ENCODE assay signal across 22 cellular contexts in the genomic region with DNA sequence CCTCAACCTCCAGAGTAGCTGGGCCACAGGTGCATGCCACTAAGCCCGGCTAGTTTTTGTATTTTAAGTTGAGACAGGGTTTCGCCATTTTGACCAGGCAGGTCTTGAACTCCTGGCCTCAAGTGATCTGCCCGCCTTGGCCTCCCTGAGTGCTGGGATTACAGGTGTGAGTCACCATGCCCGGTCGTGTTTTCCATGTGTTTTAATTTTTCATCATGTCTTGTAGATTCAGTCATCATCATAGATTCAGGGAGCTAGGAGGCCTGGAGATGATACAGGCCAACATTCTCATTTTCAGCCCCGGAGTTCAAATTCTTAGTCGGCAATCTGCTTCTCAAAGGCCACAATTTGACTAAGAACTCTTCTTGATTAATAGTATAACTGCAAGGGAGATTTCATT.
DNase-seq lines count a peak whose midpoint lies in the region; ATAC-seq lines count a peak whose summit lies in the region.
"Had no signal": no experiment of that assay in that cellular context is flagged by ENCODE, and none has a peak within 500 bp of the region (broad histone marks: within the 10 kb centered on the region; RNA-seq: fewer than 3 reads in every experiment).

No MANE protein-coding gene starts in this region.

- H3K18ac ChIP-seq in trophoblast cell (ENCODE audit: low read length): no peak overlapping the region

- no peak overlapping the region for H3K4me3 ChIP-seq in trophoblast cell (ENCODE audit: low read depth, low read length)
- H3K4me3 ChIP-seq: A549, ascending aorta, heart right ventricle, sigmoid colon had no signal

- no peaks in the 10 kb centered on the region for H3K27me3 ChIP-seq in trophoblast cell (ENCODE audit: insufficient read depth, low read length)
- H3K27me3 ChIP-seq: ascending aorta had no signal

- no peak overlapping the region for H4K8ac ChIP-seq in trophoblast cell (ENCODE audit: low read depth, low read length)

- no peak overlapping the region for H2BK5ac ChIP-seq in trophoblast cell (ENCODE audit: low read depth, low read length, poor library complexity)

- intact Hi-C loops in activated CD4-positive, alpha-beta T cell treated with anti-CD3 and anti-CD28 coated beads, Interleukin-2, amount 10 ng/mL, durations not matched to agents 24 days and 14 days (cut with micrococcal nuclease): loop anchor here (1.0 kb wide), 1 partner anchor 18 kb away; no protein-coding TSS in a partner anchor

- H3K4ac ChIP-seq in trophoblast cell (ENCODE audit: low read depth, low read length): no peak overlapping the region

- H4K91ac ChIP-seq in trophoblast cell (ENCODE audit: low read depth, low read length): no peak overlapping the region

- no peak overlapping the region for H3K14ac ChIP-seq in trophoblast cell (ENCODE audit: low read length)

- peaks cover 3% of the 10 kb centered on the region for H3K27me3 Mint-ChIP-seq in activated CD4-positive, alpha-beta T cell treated with anti-CD3 and anti-CD28 coated beads, Interleukin-2, amount 10 ng/mL, durations not matched to agents 24 days and 14 days
- H3K27me3 Mint-ChIP-seq in T-helper 17 cell: peaks cover 46% of the 10 kb centered on the region

- H3K4me2 ChIP-seq in trophoblast cell (ENCODE audit: low read length): no peak overlapping the region
- H3K4me2 ChIP-seq: A549 had no signal

- H2BK12ac ChIP-seq in trophoblast cell (ENCODE audit: low read length): no peak overlapping the region

- ATAC-seq in T-helper 17 cell: no peak
- ATAC-seq in activated naive CD4-positive, alpha-beta T cell treated with anti-CD3 and anti-CD28 coated beads, Interleukin-2, amount 50 U/mL, for 72 hours: peak; percentile 48 to 54
- no peak for ATAC-seq in HG03439 (IDR thresholded peaks at IDR 0.05; ENCODE audit: unreplicated experiment)
- ATAC-seq: A549, heart right ventricle, left colon had no signal

- H3K79me1 ChIP-seq in trophoblast cell (ENCODE audit: low read length): no peaks in the 10 kb centered on the region

- H3K4me3 Mint-ChIP-seq in activated CD4-positive, alpha-beta T cell treated with anti-CD3 and anti-CD28 coated beads, Interleukin-2, amount 10 ng/mL, durations not matched to agents 24 days and 14 days: peak overlapping the region; percentile 98
- peak overlapping the region; percentile 99 for H3K4me3 Mint-ChIP-seq in T-helper 17 cell

- H2AK5ac ChIP-seq in trophoblast cell (ENCODE audit: low read length): no peak overlapping the region

- no peak overlapping the region for H3K23ac ChIP-seq in trophoblast cell (ENCODE audit: low read length)

- H3K9me3 Mint-ChIP-seq in activated CD4-positive, alpha-beta T cell treated with anti-CD3 and anti-CD28 coated beads, Interleukin-2, amount 10 ng/mL, durations not matched to agents 24 days and 14 days: no peaks in the 10 kb centered on the region
- no peaks in the 10 kb centered on the region for H3K9me3 Mint-ChIP-seq in activated naive CD4-positive, alpha-beta T cell treated with anti-CD3 and anti-CD28 coated beads, Interleukin-2, amount 50 U/mL, for 72 hours
- H3K9me3 Mint-ChIP-seq: nephron progenitor cell had no signal

- H3K79me2 ChIP-seq in trophoblast cell (ENCODE audit: control insufficient read depth, insufficient read depth, low read length, poor library complexity): peaks cover 1% of the 10 kb centered on the region

- H2AFZ ChIP-seq in trophoblast cell (ENCODE audit: insufficient read depth, low read length, poor library complexity): no peak overlapping the region

- no peak overlapping the region for H2BK120ac ChIP-seq in trophoblast cell (ENCODE audit: insufficient read depth, low read length, poor library complexity)

- peaks cover 10% of the 10 kb centered on the region in 2 experiments for H3K4me1 ChIP-seq in trophoblast cell (ENCODE audit: control insufficient read depth in 1 of 2, insufficient read depth in 2 of 2, low read length in 2 of 2)
- H3K4me1 ChIP-seq: A549 had no signal

- no peak for DNase-seq in activated CD4-positive, alpha-beta T cell treated with anti-CD3 and anti-CD28 coated beads, Interleukin-2, amount 10 ng/mL, durations not matched to agents 24 days and 14 days
- DNase-seq in activated CD4-positive, alpha-beta T cell treated with anti-CD3 and anti-CD28 coated beads, Interleukin-2, amount 50 U/mL, for 4 hours: no peak
- DNase-seq in T-helper 17 cell: no peak
- DNase-seq in activated naive CD4-positive, alpha-beta T cell treated with anti-CD3 and anti-CD28 coated beads, Interleukin-2, amount 50 U/mL, for 72 hours (ENCODE audit: low spot score in 2 of 2): peak in 1 of 2 donors; percentile 28
- DNase-seq in trophoblast cell: peak; percentile 22 to 31
- DNase-seq in OCI-M1 (lab: John Stamatoyannopoulos, UW): no peak
- DNase-seq in AML-193 (lab: John Stamatoyannopoulos, UW): no peak
- DNase-seq: activated CD4-positive, CD25-positive, alpha-beta regulatory T cell; cerebellar nuclear complex; DMS79; heart right ventricle; Karpas-422; left colon; NCI-H1694; NCI-H526; nephron progenitor cell; RPMI8226; sigmoid colon; T-helper 9 cell had no signal

- no peaks in the 10 kb centered on the region for H3K36me3 ChIP-seq in trophoblast cell (ENCODE audit: control insufficient read depth in 1 of 2, insufficient read depth in 2 of 2, low read length in 2 of 2)
- H3K36me3 ChIP-seq: ascending aorta, heart right ventricle, sigmoid colon had no signal

- no peak overlapping the region for H3K27ac ChIP-seq in trophoblast cell (ENCODE audit: low read depth, low read length)
- H3K27ac ChIP-seq: A549, ascending aorta, heart right ventricle, sigmoid colon had no signal

- no peak overlapping the region for H3K9ac ChIP-seq in trophoblast cell (ENCODE audit: low read length)

- H3K27ac Mint-ChIP-seq in activated CD4-positive, alpha-beta T cell treated with anti-CD3 and anti-CD28 coated beads, Interleukin-2, amount 10 ng/mL, durations not matched to agents 24 days and 14 days: peak overlapping the region; percentile 98
- no peak overlapping the region for H3K27ac Mint-ChIP-seq in T-helper 17 cell
- peak overlapping the region; percentile 79 to 84 for H3K27ac Mint-ChIP-seq in activated naive CD4-positive, alpha-beta T cell treated with anti-CD3 and anti-CD28 coated beads, Interleukin-2, amount 50 U/mL, for 72 hours
- H3K27ac Mint-ChIP-seq: nephron progenitor cell had no signal

- H3K36me3 Mint-ChIP-seq in activated CD4-positive, alpha-beta T cell treated with anti-CD3 and anti-CD28 coated beads, Interleukin-2, amount 10 ng/mL, durations not matched to agents 24 days and 14 days (ENCODE audit: low read depth): peaks cover 20% of the 10 kb centered on the region
- H3K36me3 Mint-ChIP-seq in T-helper 17 cell (ENCODE audit: low read depth): no peaks in the 10 kb centered on the region
- peaks cover 0 to 15% of the 10 kb centered on the region in 2 donors for H3K36me3 Mint-ChIP-seq in activated naive CD4-positive, alpha-beta T cell treated with anti-CD3 and anti-CD28 coated beads, Interleukin-2, amount 50 U/mL, for 72 hours

- WGBS in trophoblast cell (ENCODE audit: extremely low coverage, insufficient coverage, insufficient read length): no CpG with 5 or more reads among the region's 7 CpGs

- no peak overlapping the region for H4K12ac ChIP-seq in trophoblast cell (ENCODE audit: low read depth, low read length)

- H3K9me3 ChIP-seq in T-helper 17 cell (ENCODE audit: control insufficient read depth, low read length, poor library complexity, severe bottlenecking) (no peaks in the 10 kb centered on the region), trophoblast cell (ENCODE audit: insufficient read depth, low read depth, low read length) (no peaks in the 10 kb centered on the region)
- H3K9me3 ChIP-seq: A549, ascending aorta, heart right ventricle, sigmoid colon had no signal

- H3K4me1 Mint-ChIP-seq in activated CD4-positive, alpha-beta T cell treated with anti-CD3 and anti-CD28 coated beads, Interleukin-2, amount 10 ng/mL, durations not matched to agents 24 days and 14 days: peaks cover 52% of the 10 kb centered on the region
- H3K4me1 Mint-ChIP-seq in T-helper 17 cell: peaks cover 20% of the 10 kb centered on the region

Comparison
In these comparisons a context has a peak if more than half of its experiments do, and no peak if none do; other contexts are left out.
1. DNase-seq: peak in trophoblast cell (2 of 2); none in activated CD4-positive, alpha-beta T cell treated with anti-CD3 and anti-CD28 coated beads, Interleukin-2, amount 10 ng/mL, durations not matched to agents 24 days and 14 days (single experiment), activated CD4-positive, alpha-beta T cell treated with anti-CD3 and anti-CD28 coated beads, Interleukin-2, amount 50 U/mL, for 4 hours (0 of 2), T-helper 17 cell (0 of 3), OCI-M1 (single experiment) and AML-193 (0 of 2).
2. ATAC-seq: peak in activated naive CD4-positive, alpha-beta T cell treated with anti-CD3 and anti-CD28 coated beads, Interleukin-2, amount 50 U/mL, for 72 hours (2 of 2); none in T-helper 17 cell (single experiment) and HG03439 (single experiment).